ENCODE assay signal across 17 cellular contexts in the genomic region with DNA sequence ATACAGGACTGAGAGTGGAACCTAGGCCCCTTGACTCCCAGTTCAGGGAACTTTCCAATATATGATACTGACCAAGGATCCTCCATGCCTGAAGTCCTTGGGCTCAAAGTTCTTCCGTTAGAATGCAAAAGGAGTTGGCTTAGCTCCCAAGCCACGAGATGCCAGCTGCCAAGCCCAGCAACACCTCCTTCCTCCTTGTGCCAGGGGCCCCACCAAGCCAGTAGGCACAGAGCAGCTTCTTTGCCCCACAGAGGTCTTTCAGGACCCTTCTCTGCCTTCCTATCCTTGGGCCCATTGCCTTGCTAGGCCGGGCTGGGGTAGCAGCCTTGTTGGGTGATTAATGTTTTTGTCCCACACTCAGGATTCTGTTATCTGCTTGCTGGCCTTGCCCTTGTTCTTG.
DNase-seq lines count a peak whose midpoint lies in the region; ATAC-seq and TF ChIP-seq lines count a peak whose summit lies in the region.
"Had no signal": no experiment of that assay in that cellular context is flagged by ENCODE, and none has a peak within 500 bp of the region (broad histone marks: within the 10 kb centered on the region; RNA-seq: fewer than 3 reads in every experiment).

No MANE protein-coding gene starts in this region.

- no peak overlapping the region for H3K18ac ChIP-seq in neuronal stem cell (ENCODE audit: low read length)

- ATAC-seq in heart left ventricle: no peak
- ATAC-seq in Right ventricle myocardium superior (ENCODE audit: poor library complexity): no peak
- ATAC-seq in HG02840 (IDR thresholded peaks at IDR 0.05; ENCODE audit: low FRiP score, unreplicated experiment): no peak
- no peak for ATAC-seq in HG03457 (IDR thresholded peaks at IDR 0.05; ENCODE audit: unreplicated experiment)
- ATAC-seq: Panc1 had no signal

- no peak overlapping the region for H2AFZ ChIP-seq in neuronal stem cell (ENCODE audit: low read length)

- H2AK5ac ChIP-seq in neuronal stem cell (ENCODE audit: low read depth, low read length): no peak overlapping the region

- no peak for TF ChIP-seq POLR2A in heart left ventricle (IDR thresholded peaks at IDR 0.05)

- TF ChIP-seq CTCF in heart left ventricle (IDR thresholded peaks at IDR 0.05): no peak

- intact Hi-C loops in heart left ventricle (cut with DNase I) (loop anchor here in 5 of 10 donors (5.0 to 10.0 kb wide), 3 partner anchors 37 to 90 kb away; no protein-coding TSS in a partner anchor), Right ventricle myocardium superior (cut with DNase I) (loop anchor here (10.0 kb wide), 1 partner anchor 60 kb away; no protein-coding TSS in a partner anchor)

- H2BK120ac ChIP-seq in neuronal stem cell (ENCODE audit: low read depth, low read length): no peak overlapping the region

- WGBS in heart left ventricle, 4 donors: 52 to 60% (median 54%) methylated on average over 3 of the region's 3 CpGs
- no CpG with 5 or more reads among the region's 3 CpGs for WGBS in neuronal stem cell (ENCODE audit: extremely low coverage in 2 of 2, insufficient read length in 2 of 2, insufficient replicate concordance in 1 of 2), 2 donors

- H3K36me3 ChIP-seq in heart left ventricle: no peaks in the 10 kb centered on the region
- no peaks in the 10 kb centered on the region for H3K36me3 ChIP-seq in neuronal stem cell (replicated peaks in 1 of 2; ENCODE audit: control insufficient read depth in 2 of 2, insufficient read depth in 2 of 2, low read length in 2 of 2)
- no peaks in the 10 kb centered on the region for H3K36me3 ChIP-seq in subcutaneous abdominal adipose tissue (ENCODE audit: control insufficient read depth in 5 of 5, insufficient read depth in 5 of 5, low read length in 5 of 5)

- H2BK15ac ChIP-seq in neuronal stem cell (ENCODE audit: low read length): no peak overlapping the region

- H2BK12ac ChIP-seq in neuronal stem cell (ENCODE audit: low read length): no peak overlapping the region

- no peak overlapping the region for H3K23ac ChIP-seq in neuronal stem cell (ENCODE audit: low read depth, low read length, poor library complexity)

- DNase-seq in heart left ventricle (no peak), Right ventricle myocardium superior (no peak), epithelial cell of prostate (ENCODE audit: low read depth, low spot score) (no peak), neuronal stem cell (ENCODE audit: low spot score) (no peak), kidney glomerular epithelial cell (lab: John Stamatoyannopoulos, UW) (no peak)
- DNase-seq: CD8-positive, alpha-beta memory T cell; DND-41; H7; NCI-H1417 treated with DMSO at 0.1 percent for 48 hours; NCI-H2029; NCI-H2171 treated with DMSO at 0.1 percent for 48 hours; NCI-H510A; SHP77 treated with DMSO at 0.1 percent for 48 hours had no signal

- H3K4me1 ChIP-seq in heart left ventricle (peaks cover 0 to 50% (median 17%) of the 10 kb centered on the region in 12 donors), neuronal stem cell (ENCODE audit: control insufficient read depth in 2 of 2, insufficient read depth in 1 of 2, low read depth in 1 of 2, low read length in 2 of 2) (peaks cover 10 to 21% of the 10 kb centered on the region in 2 donors), subcutaneous abdominal adipose tissue (ENCODE audit: control insufficient read depth in 5 of 5, insufficient read depth in 5 of 5, low read length in 5 of 5) (peaks cover 17 to 80% (median 66%) of the 10 kb centered on the region in 5 donors)

- H3K4ac ChIP-seq in neuronal stem cell (ENCODE audit: low read length): no peak overlapping the region

- H4K91ac ChIP-seq in neuronal stem cell (ENCODE audit: low read depth, low read length, poor library complexity): no peak overlapping the region

- no peak overlapping the region for H3K4me2 ChIP-seq in neuronal stem cell (ENCODE audit: insufficient read depth, low read length, poor library complexity, severe bottlenecking)

- H2BK5ac ChIP-seq in neuronal stem cell (ENCODE audit: low read length): no peak overlapping the region

- peak overlapping the region in 8 of 12 donors; percentile 3 to 75 (median 24) for H3K27ac ChIP-seq in heart left ventricle
- H3K27ac ChIP-seq in epithelial cell of prostate: peak overlapping the region; percentile 83
- H3K27ac ChIP-seq in neuronal stem cell (replicated peaks; ENCODE audit: low read length): no peak overlapping the region
- H3K27ac ChIP-seq in subcutaneous abdominal adipose tissue (ENCODE audit: low read depth, low read length): peak overlapping the region; percentile 78

- H3K79me1 ChIP-seq in neuronal stem cell (ENCODE audit: low read depth, low read length): no peaks in the 10 kb centered on the region

- H3K9ac ChIP-seq in neuronal stem cell (ENCODE audit: low read depth, low read length, poor library complexity): peak overlapping the region; percentile 4
- no peak overlapping the region for H3K9ac ChIP-seq in subcutaneous abdominal adipose tissue (ENCODE audit: low read length in 5 of 5)

- H4K8ac ChIP-seq in neuronal stem cell (ENCODE audit: low read depth, low read length): no peak overlapping the region

- H3K27me3 ChIP-seq in heart left ventricle (no peaks in the 10 kb centered on the region), neuronal stem cell (ENCODE audit: control insufficient read depth in 3 of 3, insufficient read depth in 3 of 3, low read depth in 1 of 3, low read length in 3 of 3) (peaks cover 0 to 3% (median 0%) of the 10 kb centered on the region in 3 experiments), subcutaneous abdominal adipose tissue (ENCODE audit: control insufficient read depth in 5 of 5, insufficient read depth in 4 of 5, low read length in 5 of 5) (peaks cover 0 to 9% (median 3%) of the 10 kb centered on the region in 5 donors)

- no peaks in the 10 kb centered on the region for H3K9me3 ChIP-seq in heart left ventricle
- no peaks in the 10 kb centered on the region for H3K9me3 ChIP-seq in neuronal stem cell (replicated peaks in 1 of 2; ENCODE audit: control insufficient read depth in 2 of 2, insufficient read depth in 1 of 2, low read depth in 1 of 2, low read length in 2 of 2)
- no peaks in the 10 kb centered on the region for H3K9me3 ChIP-seq in subcutaneous abdominal adipose tissue (ENCODE audit: control insufficient read depth in 5 of 5, low read length in 5 of 5)

- H3K4me3 ChIP-seq in heart left ventricle (no peak overlapping the region), neuronal stem cell (ENCODE audit: low read length in 2 of 2) (no peak overlapping the region), subcutaneous abdominal adipose tissue (ENCODE audit: low read depth in 1 of 5, low read length in 5 of 5) (no peak overlapping the region)

- H3K14ac ChIP-seq in neuronal stem cell (ENCODE audit: low read length): no peak overlapping the region
